In genomic region chr2:74421248-74421870, GRCh38 we compare ENCODE assay signal across 1 cellular context.
A peak's percentile ranks its signal among the peaks of the same experiment; 100 is the strongest.
TF ChIP-seq lines count a peak whose summit lies in the region.

C2orf81 (minus strand) TSS chr2:74421619; CDS start chr2:74421560, 59 bp downstream.
WDR54 (plus strand) TSS chr2:74421730; CDS start chr2:74422154, 424 bp downstream.

TF ChIP-seq in SK-N-SH, 30 proteins besides CTCF, POLR2A, EP300 and RAD21 (continued from another document):
- no peak for TF ChIP-seq ZBTB33 (IDR thresholded peaks at IDR 0.05; ENCODE audit: borderline replicate concordance, low read depth)
- peak; percentile 12 for TF ChIP-seq SIN3A (IDR thresholded peaks at IDR 0.05; ENCODE audit: borderline replicate concordance, low read depth, low read length)
- TF ChIP-seq FOXJ3 (CRISPR knock-in tag; IDR thresholded peaks at IDR 0.05): 0 out of 2 replicates have a peak, but pooled peaks have one; percentile 36
- no peak for TF ChIP-seq TCF12 (IDR thresholded peaks at IDR 0.05)
- peak; percentile 76; the same call in 1 of the 2 replicates for TF ChIP-seq TAF1 (IDR thresholded peaks at IDR 0.05; ENCODE audit: borderline replicate concordance, low read depth, low read length)
- peak; percentile 93 for TF ChIP-seq MAX (IDR thresholded peaks at IDR 0.05; ENCODE audit: low read depth)
- peak; percentile 98 for TF ChIP-seq MXI1 (IDR thresholded peaks at IDR 0.05; ENCODE audit: low read depth, low read length)
- TF ChIP-seq, protein P1, sequence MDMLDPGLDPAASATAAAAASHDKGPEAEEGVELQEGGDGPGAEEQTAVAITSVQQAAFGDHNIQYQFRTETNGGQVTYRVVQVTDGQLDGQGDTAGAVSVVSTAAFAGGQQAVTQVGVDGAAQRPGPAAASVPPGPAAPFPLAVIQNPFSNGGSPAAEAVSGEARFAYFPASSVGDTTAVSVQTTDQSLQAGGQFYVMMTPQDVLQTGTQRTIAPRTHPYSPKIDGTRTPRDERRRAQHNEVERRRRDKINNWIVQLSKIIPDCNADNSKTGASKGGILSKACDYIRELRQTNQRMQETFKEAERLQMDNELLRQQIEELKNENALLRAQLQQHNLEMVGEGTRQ (IDR thresholded peaks at IDR 0.05; ENCODE audit: borderline replicate concordance, low read depth, low read length): no peak
- TF ChIP-seq YY1 (IDR thresholded peaks at IDR 0.05; ENCODE audit: low read depth): peak; percentile 70; the same call in 1 of the 2 replicates
